In genomic region chr12:16726879-16727278, GRCh38 we compare ENCODE assay signal across 22 cellular contexts.
DNase-seq lines count a peak whose midpoint lies in the region; TF ChIP-seq lines count a peak whose summit lies in the region.
"Had no signal": no experiment of that assay in that cellular context is flagged by ENCODE, and none has a peak within 500 bp of the region (broad histone marks: within the 10 kb centered on the region; RNA-seq: fewer than 3 reads in every experiment).

No MANE protein-coding gene starts in this region.

- H3K9me3 ChIP-seq in thyroid gland, result no peaks in the 10 kb centered on the region
- H3K9me3 ChIP-seq: heart left ventricle, mucosa of descending colon had no signal

- TF ChIP-seq POLR2A in thyroid gland (IDR thresholded peaks at IDR 0.05), result no peak

- peak overlapping the region; percentile 63 to 72 (median 67) for H3K27ac ChIP-seq in thyroid gland
- H3K27ac ChIP-seq: heart left ventricle, WERI-Rb-1 had no signal

- TF ChIP-seq EP300 in Ishikawa (IDR thresholded peaks at IDR 0.05; ENCODE audit: borderline replicate concordance), result peak; percentile 64; the same call in 1 of the 2 replicates

- no peaks in the 10 kb centered on the region for H3K36me3 ChIP-seq in thyroid gland
- H3K36me3 ChIP-seq: heart left ventricle, WERI-Rb-1 had no signal

- H3K4me1 ChIP-seq in thyroid gland, result peaks cover 16 to 25% of the 10 kb centered on the region in 2 donors
- H3K4me1 ChIP-seq: heart left ventricle had no signal

- WGBS in thyroid gland, 2 donors, result 6 to 9% methylated on average over 1 of the region's 1 CpG

- H3K4me3 ChIP-seq in cardiac fibroblast (replicated peaks in 1 of 2; ENCODE audit: low read depth in 2 of 2, low read length in 2 of 2) (no peak overlapping the region), thyroid gland (replicated peaks in 1 of 3) (no peak overlapping the region)
- H3K4me3 ChIP-seq: GM12878, heart left ventricle, mucosa of descending colon, smooth muscle cell had no signal

- DNase-seq in cardiac fibroblast (ENCODE audit: low read depth in 2 of 2) (peak; percentile 21 to 55), kidney tubule cell (ENCODE audit: low spot score) (peak; percentile 40), thyroid gland (peak; percentile 72 to 82), LoVo (ENCODE audit: low spot score) (no peak), DMS 273 (lab: John Stamatoyannopoulos, UW; ENCODE audit: unreplicated experiment) (no peak), NCI-H1694 treated with DMSO at 0.1 percent for 48 hours (lab: John Stamatoyannopoulos, UW) (no peak), NCI-H69 (lab: John Stamatoyannopoulos, UW) (no peak)
- DNase-seq: activated CD4-positive, alpha-beta T cell treated with anti-CD3 and anti-CD28 coated beads, Interleukin-2, amount 10 ng/mL, durations not matched to agents 7 days and 5 days; activated CD8-positive, alpha-beta memory T cell treated with anti-CD3 and anti-CD28 coated beads, Interleukin-2, amount 10 ng/mL, durations not matched to agents 7 days and 5 days; CD4-positive, alpha-beta T cell; effector memory CD8-positive, alpha-beta T cell; heart left ventricle; Karpas-422; left ventricle myocardium superior; mucosa of descending colon; NCI-H1092 treated with DMSO at 0.1 percent for 48 hours; NCI-H2081 treated with DMSO at 0.1 percent for 48 hours; NCI-H524 treated with DMSO at 0.1 percent for 48 hours; WERI-Rb-1 had no signal

- no peak for TF ChIP-seq CTCF in cardiac fibroblast (IDR thresholded peaks at IDR 0.05; ENCODE audit: low read depth, low read length)
- no peak for TF ChIP-seq CTCF in thyroid gland (IDR thresholded peaks at IDR 0.05)

- intact Hi-C loops in thyroid gland (cut with DNase I), result no loop called here

- H3K27me3 ChIP-seq in thyroid gland, result no peaks in the 10 kb centered on the region
- H3K27me3 ChIP-seq: heart left ventricle had no signal

- TF ChIP-seq RAD21 in Ishikawa (IDR thresholded peaks at IDR 0.05; ENCODE audit: low read depth), result peak; percentile 17; the same call in 1 of the 2 replicates

TF ChIP-seq in Ishikawa, 13 proteins besides CTCF, POLR2A, EP300 and RAD21:
- TF ChIP-seq TAF1 (IDR thresholded peaks at IDR 0.05; ENCODE audit: low read depth) (no peak), TEAD4 (IDR thresholded peaks at IDR 0.05) (peak; percentile 70), NFIC (IDR thresholded peaks at IDR 0.05) (peak; percentile 78), REST (IDR thresholded peaks at IDR 0.05; ENCODE audit: low read depth) (no peak), ZBTB7A (IDR thresholded peaks at IDR 0.05; ENCODE audit: low read depth) (no peak), EGR1 (IDR thresholded peaks at IDR 0.05) (no peak), MAX (IDR thresholded peaks at IDR 0.05) (no peak), CEBPB (IDR thresholded peaks at IDR 0.05) (peak; percentile 67; the same call in 1 of the 2 replicates)

Comparison
In these comparisons a context has a peak if more than half of its experiments do, and no peak if none do; other contexts are left out.
1. DNase-seq: peak in cardiac fibroblast (2 of 2), kidney tubule cell (single experiment) and thyroid gland (2 of 2); none in LoVo (single experiment), DMS 273 (single experiment), NCI-H1694 treated with DMSO at 0.1 percent for 48 hours (single experiment) and NCI-H69 (single experiment).